ENCODE assay signal across 8 cellular contexts in genomic region chr5:34838785-34839714, GRCh38. TPM values are rescaled to one million over a fixed set of nuclear protein-coding genes. Genes with fewer than 3 reads are reported as not detected.
A peak's percentile ranks its signal among the peaks of the same experiment; 100 is the strongest.
DNase-seq lines count a peak whose midpoint lies in the region; ATAC-seq and TF ChIP-seq lines count a peak whose summit lies in the region.

TSS of gene TTC23L (plus strand) at chr5:34839164. CDS start at chr5:34840672, 1,508 bp downstream.

- H3K4me3 ChIP-seq in ovary (peak within 1 kb of the TSS; percentile 75), thyroid gland (replicated peaks in 1 of 3) (peak within 1 kb of the TSS; percentile 56 to 89 (median 78))

- H3K27ac ChIP-seq in ovary (no peak within 1 kb of the TSS), thyroid gland (peak within 1 kb of the TSS; percentile 43 to 73 (median 57))

- no peaks in the 10 kb centered on the region for H3K27me3 Mint-ChIP-seq in activated naive CD8-positive, alpha-beta T cell treated with anti-CD3 and anti-CD28 coated beads for 36 hours

- H3K27me3 ChIP-seq in ovary (no peaks in the 10 kb centered on the region), thyroid gland (no peaks in the 10 kb centered on the region)

- peak; percentile 98 for ATAC-seq in Right ventricle myocardium superior (ENCODE audit: poor library complexity)

- H3K9me3 ChIP-seq in ovary (no peaks in the 10 kb centered on the region), thyroid gland (no peaks in the 10 kb centered on the region)

- WGBS in ovary, 3 donors, result 1 to 2% (median 1%) methylated on average over 70 to 73 of the region's 73 CpGs
- WGBS in thyroid gland, 2 donors, result 2 to 5% methylated on average over 48 to 54 of the region's 73 CpGs

- no peaks in the 10 kb centered on the region for H3K36me3 Mint-ChIP-seq in activated naive CD8-positive, alpha-beta T cell treated with anti-CD3 and anti-CD28 coated beads for 36 hours

- H3K9me3 Mint-ChIP-seq in activated naive CD8-positive, alpha-beta T cell treated with anti-CD3 and anti-CD28 coated beads for 36 hours, result no peaks in the 10 kb centered on the region

- TF ChIP-seq EP300 in ovary (IDR thresholded peaks at IDR 0.05), result no peak

- intact Hi-C loops in Right ventricle myocardium superior (cut with DNase I) (no loop called here), ovary (cut with DNase I) (loop anchor here in 2 of 4 donors (10.0 kb wide), 1 partner anchor 184 kb away; the partner anchor contains the start of gene RAI14 (in 2 of the 2)), thyroid gland (cut with DNase I) (loop anchor here (10.0 kb wide), 1 partner anchor 314 kb away; no protein-coding TSS in a partner anchor)

- peak within 1 kb of the TSS; percentile 95 for H3K4me3 Mint-ChIP-seq in activated naive CD8-positive, alpha-beta T cell treated with anti-CD3 and anti-CD28 coated beads for 36 hours

- H3K36me3 ChIP-seq in ovary (no peaks in the 10 kb centered on the region), thyroid gland (no peaks in the 10 kb centered on the region)

- peak within 1 kb of the TSS; percentile 93 for H3K27ac Mint-ChIP-seq in activated naive CD8-positive, alpha-beta T cell treated with anti-CD3 and anti-CD28 coated beads for 36 hours

- TF ChIP-seq POLR2A in ovary (IDR thresholded peaks at IDR 0.05) (peak; percentile 26), thyroid gland (IDR thresholded peaks at IDR 0.05) (peak in 1 of 2 donors; percentile 82)

- H3K4me1 ChIP-seq in ovary (ENCODE audit: insufficient read depth) (peaks cover 3% of the 10 kb centered on the region), thyroid gland (peaks cover 0 to 5% of the 10 kb centered on the region in 2 donors)

- in situ Hi-C loops in SK-MEL-5 (cut with HindIII; ENCODE audit: low pct_unique_long_range_greater_than_20kb, low sequenced_read_pairs), result no loop called here

- DNase-seq in EL, result peak; percentile 90
- peak; percentile 86 for DNase-seq in H4 (ENCODE audit: low spot score)
- peak; percentile 87 for DNase-seq in LoVo (ENCODE audit: low spot score)
- DNase-seq in SK-MEL-5 (ENCODE audit: low read depth, low spot score), result peak; percentile 95
- DNase-seq in activated naive CD8-positive, alpha-beta T cell treated with anti-CD3 and anti-CD28 coated beads for 36 hours, result peak; percentile 90
- DNase-seq in Right ventricle myocardium superior, result peak; percentile 92
- peak; percentile 88 to 92 (median 91) for DNase-seq in ovary
- peak; percentile 91 to 93 for DNase-seq in thyroid gland

- TF ChIP-seq CTCF in ovary (IDR thresholded peaks at IDR 0.05), result no peak
- no peak for TF ChIP-seq CTCF in thyroid gland (IDR thresholded peaks at IDR 0.05)

- peaks cover 6% of the 10 kb centered on the region for H3K4me1 Mint-ChIP-seq in activated naive CD8-positive, alpha-beta T cell treated with anti-CD3 and anti-CD28 coated beads for 36 hours

RNA-seq across cellular contexts. Expression of gene TTC23L, which starts in this region (rescaled TPM):
- total RNA-seq in H4 (2014; rRNA removed; shearing (Covaris generic)), result 0.06 TPM in 1 of 2 replicates, not detected in the other
- total RNA-seq in SK-MEL-5 (2014; rRNA removed; shearing (Covaris generic)), result 0.40 and 0.43 TPM in 2 replicates
- 0.24 and 0.29 TPM in 2 replicates for polyA plus RNA-seq in SK-MEL-5 (2015; cell fraction: cytosol; rRNA removed)
- polyA plus RNA-seq in SK-MEL-5 (2015; cell fraction: nucleus; rRNA removed), result 1.7 and 7.6 TPM in 2 replicates
- total RNA-seq in activated naive CD8-positive, alpha-beta T cell treated with anti-CD3 and anti-CD28 coated beads for 36 hours, result under 1 TPM in 1 of 2 experiments, not detected in 1; 0.30 TPM
- total RNA-seq in Right ventricle myocardium superior, result not detected
- 1 to 10 TPM in 3 of 7 donors, under 1 TPM in 4; 0.15 to 3.3 (median 0.92) TPM for total RNA-seq in ovary
- polyA plus RNA-seq in ovary, result under 1 TPM; 0.31 to 0.37 TPM
- total RNA-seq in thyroid gland, result 1 to 10 TPM in 1 of 4 donors, under 1 TPM in 3; 0.45 to 7.1 (median 0.75) TPM

Comparison
In these comparisons a context has a peak if more than half of its experiments do, and no peak if none do; other contexts are left out.
1. Peak in DNase-seq in H4; RNA of the gene not detected or under 1 TPM.
2. Peak in DNase-seq in activated naive CD8-positive, alpha-beta T cell treated with anti-CD3 and anti-CD28 coated beads for 36 hours; RNA of the gene not detected or under 1 TPM.
3. Peak in DNase-seq and ATAC-seq in Right ventricle myocardium superior; RNA of the gene not detected or under 1 TPM.
4. H3K27ac ChIP-seq: peak in thyroid gland (3 of 3); none in ovary (0 of 2).
5. Peak in every context shown above with its lines, with median percentiles within 50 percentile points of each other: DNase-seq.